In genomic region chr11:66570826-66571222, GRCh38 we compare ENCODE assay signal across 1 cellular context.
TF ChIP-seq lines count a peak whose summit lies in the region.

No MANE protein-coding gene starts in this region.

TF ChIP-seq in neural cell, 6 proteins besides CTCF, POLR2A, EP300 and RAD21:
- TF ChIP-seq REST (IDR thresholded peaks at IDR 0.05; ENCODE audit: borderline replicate concordance) (peak; percentile 7), SMC3 (conservative IDR thresholded peaks at IDR 0.05; ENCODE audit: poor library complexity) (peak; percentile 7), MXI1 (conservative IDR thresholded peaks at IDR 0.05; ENCODE audit: poor library complexity, severe bottlenecking) (no peak), POLR2AphosphoS5 (IDR thresholded peaks at IDR 0.05) (no peak), TAF1 (IDR thresholded peaks at IDR 0.05; ENCODE audit: low read depth) (no peak), EZH2 (IDR thresholded peaks at IDR 0.05; ENCODE audit: borderline replicate concordance, insufficient read depth, low read length, poor library complexity, severe bottlenecking) (no peak)
TF ChIP-seq in neural cell: peak in this region for 2.
